ENCODE assay signal across 32 cellular contexts in genomic region chr12:106648736-106649135, GRCh38.
DNase-seq lines count a peak whose midpoint lies in the region; ATAC-seq and TF ChIP-seq lines count a peak whose summit lies in the region.
"Had no signal": no experiment of that assay in that cellular context is flagged by ENCODE, and none has a peak within 500 bp of the region (broad histone marks: within the 10 kb centered on the region; RNA-seq: fewer than 3 reads in every experiment).

No MANE protein-coding gene starts in this region.

- H3K4me3 Mint-ChIP-seq in Calu3 (ENCODE audit: low read depth, unreplicated experiment), result no peak overlapping the region
- H3K4me3 Mint-ChIP-seq in brain, result no peak overlapping the region
- H3K4me3 Mint-ChIP-seq in CD8-positive, alpha-beta memory T cell, result no peak overlapping the region
- H3K4me3 Mint-ChIP-seq: activated CD4-positive, alpha-beta memory T cell treated with anti-CD3 and anti-CD28 coated beads for 36 hours; activated T-cell treated with anti-CD3 and anti-CD28 coated beads, Interleukin-2, amount 50 U/mL, for 72 hours; CD4-positive, alpha-beta memory T cell; H9; naive thymus-derived CD4-positive, alpha-beta T cell; T-helper 17 cell had no signal

- no peaks in the 10 kb centered on the region for H3K9me3 ChIP-seq in CD8-positive, alpha-beta memory T cell (ENCODE audit: low read length)
- H3K9me3 ChIP-seq: neutrophil, tibial nerve had no signal

- ATAC-seq in GM21360 (IDR thresholded peaks at IDR 0.05; ENCODE audit: unreplicated experiment) (no peak), HG03521 (IDR thresholded peaks at IDR 0.05; ENCODE audit: unreplicated experiment) (no peak)
- ATAC-seq: activated CD4-positive, CD25-positive, alpha-beta regulatory T cell treated with anti-CD3 and anti-CD28 coated beads, Interleukin-2, amount 50 U/mL, for 24 hours; activated T-cell treated with anti-CD3 and anti-CD28 coated beads, Interleukin-2, amount 50 U/mL, for 72 hours; GM12878; HepG2; naive thymus-derived CD4-positive, alpha-beta T cell; PC-3; sciatic nerve; T-helper 17 cell had no signal

- H3K27me3 Mint-ChIP-seq in Calu3 (ENCODE audit: unreplicated experiment) (no peaks in the 10 kb centered on the region), brain (peaks cover 7% of the 10 kb centered on the region)
- H3K27me3 Mint-ChIP-seq in CD8-positive, alpha-beta memory T cell, result peaks cover 0 to 4% of the 10 kb centered on the region in 2 donors

- intact Hi-C loops in Calu3 (cut with micrococcal nuclease; ENCODE audit: unreplicated experiment), result loop anchor here (2.0 to 10.0 kb wide), 3 partner anchors 16 to 446 kb away; partner anchors contain the start of gene CRY1

- H3K36me3 Mint-ChIP-seq in Calu3 (ENCODE audit: insufficient read depth, unreplicated experiment), result peaks cover 11% of the 10 kb centered on the region
- H3K36me3 Mint-ChIP-seq in brain, result peaks cover 7% of the 10 kb centered on the region
- no peaks in the 10 kb centered on the region for H3K36me3 Mint-ChIP-seq in CD8-positive, alpha-beta memory T cell
- H3K36me3 Mint-ChIP-seq: activated CD4-positive, alpha-beta memory T cell treated with anti-CD3 and anti-CD28 coated beads for 36 hours; CD4-positive, alpha-beta memory T cell; naive thymus-derived CD4-positive, alpha-beta T cell had no signal

- no peak for TF ChIP-seq CTCF in Calu3 (IDR thresholded peaks at IDR 0.05; ENCODE audit: unreplicated experiment)
- TF ChIP-seq CTCF in brain (conservative IDR thresholded peaks at IDR 0.05), result no peak

- peaks cover 60% of the 10 kb centered on the region for H3K4me1 Mint-ChIP-seq in Calu3 (ENCODE audit: low read depth, unreplicated experiment)
- H3K4me1 Mint-ChIP-seq in brain, result peaks cover 29% of the 10 kb centered on the region
- H3K4me1 Mint-ChIP-seq in CD8-positive, alpha-beta memory T cell, result no peaks in the 10 kb centered on the region
- H3K4me1 Mint-ChIP-seq: T-helper 17 cell had no signal

- H3K27ac ChIP-seq in CD8-positive, alpha-beta memory T cell (ENCODE audit: low read depth, low read length), result no peak overlapping the region
- H3K27ac ChIP-seq: brain microvascular endothelial cell, epithelial cell of prostate, neutrophil, tibial nerve had no signal

- H3K9me3 Mint-ChIP-seq in Calu3 (ENCODE audit: low read depth, unreplicated experiment) (no peaks in the 10 kb centered on the region), brain (no peaks in the 10 kb centered on the region)
- H3K9me3 Mint-ChIP-seq in CD8-positive, alpha-beta memory T cell, result no peaks in the 10 kb centered on the region
- H3K9me3 Mint-ChIP-seq: activated CD4-positive, alpha-beta memory T cell treated with anti-CD3 and anti-CD28 coated beads for 36 hours; activated T-cell treated with anti-CD3 and anti-CD28 coated beads, Interleukin-2, amount 50 U/mL, for 72 hours; CD4-positive, alpha-beta memory T cell; H9; naive thymus-derived CD4-positive, alpha-beta T cell had no signal

- CTCF ChIA-PET in Calu3 (lab: Charles Lee), result interaction anchor here (0.7 to 0.9 kb wide), 2 partner anchors 19 to 324 kb away, joined by 4 to 5 read pairs; no protein-coding TSS in a partner anchor
- CTCF ChIA-PET in CD8-positive, alpha-beta memory T cell (lab: Charles Lee), result no interaction called here

- DNase-seq in Calu3, result no peak
- peak; percentile 62 for DNase-seq in NCI-H146 (lab: John Stamatoyannopoulos, UW)
- DNase-seq in islet precursor cell, result peak; percentile 10
- DNase-seq in CD8-positive, alpha-beta memory T cell, result no peak
- no peak for DNase-seq in occipital lobe (lab: John Stamatoyannopoulos, UW)
- DNase-seq: activated CD4-positive, alpha-beta memory T cell treated with anti-CD3 and anti-CD28 coated beads for 36 hours; activated naive CD4-positive, alpha-beta T cell; activated T-cell treated with anti-CD3 and anti-CD28 coated beads, Interleukin-2, amount 50 U/mL, for 72 hours; brain microvascular endothelial cell; CD4-positive, alpha-beta memory T cell; DMS 273 treated with DMSO at 0.1 percent for 48 hours; effector CD4-positive, alpha-beta T cell; H9; kidney; midbrain; naive thymus-derived CD4-positive, alpha-beta T cell; NCI-H1694; NCI-H446 treated with DMSO at 0.1 percent for 48 hours; PC-3; SHP77; stimulated activated CD4-positive, alpha-beta T cell treated with anti-CD3 and anti-CD28 coated beads, Interleukin-4, amount 100 ng/mL, for 1 hour; T-helper 17 cell had no signal

- H3K36me3 ChIP-seq in CD8-positive, alpha-beta memory T cell (ENCODE audit: insufficient read depth, low read length), result no peaks in the 10 kb centered on the region
- H3K36me3 ChIP-seq: brain microvascular endothelial cell, neutrophil, tibial nerve had no signal

- BruUV-seq in Calu3 (replicated peaks; lab: Mats Ljungman, UMichigan), result no TSS peak

- POLR2A ChIA-PET in CD8-positive, alpha-beta memory T cell (lab: Charles Lee), result no interaction called here

- no peaks in the 10 kb centered on the region for H3K27me3 ChIP-seq in CD8-positive, alpha-beta memory T cell (ENCODE audit: insufficient read depth, low read length, poor library complexity, severe bottlenecking)
- H3K27me3 ChIP-seq: brain microvascular endothelial cell, tibial nerve had no signal

- no peaks in the 10 kb centered on the region for H3K4me1 ChIP-seq in CD8-positive, alpha-beta memory T cell (ENCODE audit: insufficient read depth, low read length)

- H3K27ac Mint-ChIP-seq in Calu3 (ENCODE audit: unreplicated experiment), result peak overlapping the region; percentile 90
- H3K27ac Mint-ChIP-seq in brain, result peak overlapping the region in 3 of 5 experiments; percentile 7 to 19 (median 8)
- no peak overlapping the region for H3K27ac Mint-ChIP-seq in CD8-positive, alpha-beta memory T cell
- H3K27ac Mint-ChIP-seq: activated CD4-positive, alpha-beta memory T cell treated with anti-CD3 and anti-CD28 coated beads for 36 hours; activated T-cell treated with anti-CD3 and anti-CD28 coated beads, Interleukin-2, amount 50 U/mL, for 72 hours; H9; naive thymus-derived CD4-positive, alpha-beta T cell; T-helper 17 cell had no signal

- no peak overlapping the region for H3K4me3 ChIP-seq in CD8-positive, alpha-beta memory T cell (ENCODE audit: low read length)
- H3K4me3 ChIP-seq: GM12878, tibial nerve had no signal

Comparison
In these comparisons a context has a peak if more than half of its experiments do, and no peak if none do; other contexts are left out.
1. DNase-seq: peak in NCI-H146 (single experiment) and islet precursor cell (single experiment); none in Calu3 (single experiment), CD8-positive, alpha-beta memory T cell (0 of 5) and occipital lobe (single experiment).
2. H3K27ac Mint-ChIP-seq: peak in Calu3 (single experiment) and brain (3 of 5); none in CD8-positive, alpha-beta memory T cell (0 of 8).